8 cellular contexts compared by ENCODE assay signal in genomic region chr14:88005978-88006851, GRCh38. TPM values are rescaled to one million over a fixed set of nuclear protein-coding genes. Genes with fewer than 3 reads are reported as not detected.
DNase-seq lines count a peak whose midpoint lies in the region; ATAC-seq lines count a peak whose summit lies in the region.

No MANE protein-coding gene starts in this region.

- H3K9me3 Mint-ChIP-seq in activated T-cell treated with anti-CD3 and anti-CD28 coated beads, Interleukin-2, amount 50 U/mL, for 4 hours: no peaks in the 10 kb centered on the region
- no peaks in the 10 kb centered on the region for H3K9me3 Mint-ChIP-seq in naive thymus-derived CD8-positive, alpha-beta T cell

- no peak overlapping the region for H3K4me3 ChIP-seq in H7 (ENCODE audit: insufficient read depth, low read depth, low read length)

- peak overlapping the region; percentile 84 for H3K4me3 Mint-ChIP-seq in activated T-cell treated with anti-CD3 and anti-CD28 coated beads, Interleukin-2, amount 50 U/mL, for 4 hours
- H3K4me3 Mint-ChIP-seq in naive thymus-derived CD8-positive, alpha-beta T cell: peak overlapping the region; percentile 85 to 98 (median 94)

- POLR2A ChIA-PET in naive thymus-derived CD8-positive, alpha-beta T cell (lab: Charles Lee): interaction anchor here (0.7 to 6.8 kb wide), 9 partner anchors 9 to 54 kb away, joined by 3 to 125 read pairs (median 5); partner anchors contain the start of gene GALC

- peaks cover 69% of the 10 kb centered on the region for H3K4me1 Mint-ChIP-seq in activated T-cell treated with anti-CD3 and anti-CD28 coated beads, Interleukin-2, amount 50 U/mL, for 4 hours (ENCODE audit: low read depth)
- peaks cover 43 to 83% (median 69%) of the 10 kb centered on the region in 4 donors for H3K4me1 Mint-ChIP-seq in naive thymus-derived CD8-positive, alpha-beta T cell

- ATAC-seq in GM21723 (IDR thresholded peaks at IDR 0.05; ENCODE audit: unreplicated experiment): peak; percentile 91
- peak; percentile 98 for ATAC-seq in activated T-cell treated with anti-CD3 and anti-CD28 coated beads, Interleukin-2, amount 50 U/mL, for 4 hours
- peak; percentile 92 for ATAC-seq in naive thymus-derived CD8-positive, alpha-beta T cell

- no peaks in the 10 kb centered on the region for H3K27me3 Mint-ChIP-seq in activated T-cell treated with anti-CD3 and anti-CD28 coated beads, Interleukin-2, amount 50 U/mL, for 4 hours (ENCODE audit: low read depth)
- no peaks in the 10 kb centered on the region for H3K27me3 Mint-ChIP-seq in naive thymus-derived CD8-positive, alpha-beta T cell

- H3K27me3 ChIP-seq in H7 (ENCODE audit: control insufficient read depth, insufficient read depth, low read length): no peaks in the 10 kb centered on the region

- DNase-seq in GF-D8 (lab: John Stamatoyannopoulos, UW) (peak; percentile 40), NAMALWA (ENCODE audit: low spot score) (peak; percentile 81), HCEC 1CT (no peak), GM19238 (ENCODE audit: insufficient read length, low spot score) (no peak), H7 (no peak)
- peak; percentile 50 for DNase-seq in activated T-cell treated with anti-CD3 and anti-CD28 coated beads, Interleukin-2, amount 50 U/mL, for 4 hours
- DNase-seq in naive thymus-derived CD8-positive, alpha-beta T cell: peak; percentile 11 to 89 (median 73)

- H3K36me3 ChIP-seq in H7 (replicated peaks; ENCODE audit: control insufficient read depth, insufficient read depth, low read length): no peaks in the 10 kb centered on the region

- H3K36me3 Mint-ChIP-seq in activated T-cell treated with anti-CD3 and anti-CD28 coated beads, Interleukin-2, amount 50 U/mL, for 4 hours (ENCODE audit: insufficient read depth): peaks cover 25% of the 10 kb centered on the region
- peaks cover 0 to 18% (median 11%) of the 10 kb centered on the region in 3 donors for H3K36me3 Mint-ChIP-seq in naive thymus-derived CD8-positive, alpha-beta T cell

- peak overlapping the region; percentile 80 to 99 (median 96) for H3K27ac Mint-ChIP-seq in naive thymus-derived CD8-positive, alpha-beta T cell

RNA-seq across cellular contexts. Expression of gene GPR65, which starts 1.3 kb away (rescaled TPM):
- total RNA-seq in activated T-cell treated with anti-CD3 and anti-CD28 coated beads, Interleukin-2, amount 50 U/mL, for 4 hours: 1 to 10 TPM; 4.8 to 5.3 (median 4.8) TPM
- 10 to 100 TPM; 11.4 TPM for total RNA-seq in naive thymus-derived CD8-positive, alpha-beta T cell
- polyA plus RNA-seq in naive thymus-derived CD8-positive, alpha-beta T cell: 10 to 100 TPM; 12.0 to 27.3 (median 14.9) TPM
- not detected in 2 replicates for total RNA-seq in H7 (2014; rRNA removed; shearing (Covaris generic))

RNA-seq across cellular contexts. Expression of gene GALC, which starts 13.2 kb away (rescaled TPM):
- total RNA-seq in activated T-cell treated with anti-CD3 and anti-CD28 coated beads, Interleukin-2, amount 50 U/mL, for 4 hours: 1 to 10 TPM; 5.6 to 6.6 (median 5.7) TPM
- 10 to 100 TPM; 19.7 to 24.4 TPM for total RNA-seq in naive thymus-derived CD8-positive, alpha-beta T cell
- 10 to 100 TPM in 1 of 3 donors, 1 to 10 TPM in 2; 8.1 to 18.7 (median 9.0) TPM for polyA plus RNA-seq in naive thymus-derived CD8-positive, alpha-beta T cell
- 8.7 and 11.9 TPM in 2 replicates for total RNA-seq in H7 (2014; rRNA removed; shearing (Covaris generic))

Comparison
In these comparisons a context has a peak if more than half of its experiments do, and no peak if none do; other contexts are left out.
1. DNase-seq: peak in GF-D8 (single experiment), NAMALWA (single experiment), activated T-cell treated with anti-CD3 and anti-CD28 coated beads, Interleukin-2, amount 50 U/mL, for 4 hours (single experiment) and naive thymus-derived CD8-positive, alpha-beta T cell (10 of 10); none in HCEC 1CT (single experiment), GM19238 (single experiment) and H7 (single experiment).
2. Peak in every context shown above with its lines, with median percentiles within 50 percentile points of each other: ATAC-seq.